In the genomic region with DNA sequence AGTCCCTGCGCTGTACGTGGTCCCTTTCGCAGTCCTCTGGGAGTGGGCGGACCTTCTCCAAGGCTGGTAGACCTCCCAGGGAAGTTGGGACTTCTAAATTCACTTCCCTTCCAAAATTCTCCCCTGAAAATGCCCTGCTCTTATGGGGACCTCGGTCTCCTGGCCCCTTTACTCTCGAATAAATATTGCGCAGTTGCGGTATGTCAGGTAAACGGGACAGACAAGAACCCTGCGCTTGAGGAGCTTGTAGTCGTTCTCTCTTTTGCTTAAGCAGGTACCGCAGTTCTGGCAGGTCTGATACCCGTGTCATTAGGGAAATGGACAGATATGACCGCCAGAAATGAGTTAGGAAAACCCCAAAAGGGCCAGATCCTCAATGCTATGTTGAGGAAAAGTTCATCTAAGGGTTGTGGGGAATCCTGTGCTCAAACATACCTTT, we compare ENCODE assay signal across 9 cellular contexts. TPM values are rescaled to one million over a fixed set of nuclear protein-coding genes. Genes with fewer than 3 reads are reported as not detected.
DNase-seq lines count a peak whose midpoint lies in the region; TF ChIP-seq lines count a peak whose summit lies in the region.
"Had no signal": no experiment of that assay in that cellular context is flagged by ENCODE, and none has a peak within 500 bp of the region (broad histone marks: within the 10 kb centered on the region; RNA-seq: fewer than 3 reads in every experiment).

No MANE protein-coding gene starts in this region.

- H3K9me3 ChIP-seq in WERI-Rb-1 (ENCODE audit: severe bottlenecking) (peaks cover 2% of the 10 kb centered on the region), iPS-15b (ENCODE audit: control insufficient read depth, insufficient read depth, low read length) (no peaks in the 10 kb centered on the region), suprapubic skin (no peaks in the 10 kb centered on the region), adrenal gland (replicated peaks in 1 of 3) (no peaks in the 10 kb centered on the region)

- peak overlapping the region; percentile 83 for H3K4me3 ChIP-seq in WERI-Rb-1 (ENCODE audit: low read depth, low read length)
- H3K4me3 ChIP-seq in iPS-15b (ENCODE audit: low read depth, low read length) = peak overlapping the region; percentile 97
- peak overlapping the region; percentile 62 for H3K4me3 ChIP-seq in suprapubic skin
- peak overlapping the region in 1 of 4 donors; percentile 69 for H3K4me3 ChIP-seq in adrenal gland

- H3K36me3 ChIP-seq in WERI-Rb-1 (peaks cover 36% of the 10 kb centered on the region), iPS-15b (ENCODE audit: control insufficient read depth, insufficient read depth, low read length) (peaks cover 18% of the 10 kb centered on the region), suprapubic skin (no peaks in the 10 kb centered on the region), adrenal gland (replicated peaks in 1 of 2) (no peaks in the 10 kb centered on the region)

- no peak for TF ChIP-seq CTCF in WERI-Rb-1 (IDR thresholded peaks at IDR 0.05; ENCODE audit: low read depth, low read length)
- TF ChIP-seq CTCF in suprapubic skin (IDR thresholded peaks at IDR 0.05) = no peak
- TF ChIP-seq CTCF in adrenal gland (IDR thresholded peaks at IDR 0.05) = no peak

- no peak for TF ChIP-seq EP300 in suprapubic skin (IDR thresholded peaks at IDR 0.05)

- DNase-seq in activated CD4-positive, alpha-beta T cell treated with anti-CD3 and anti-CD28 coated beads, Interleukin-2, amount 10 ng/mL, durations not matched to agents 24 days and 14 days = no peak
- no peak for DNase-seq in activated CD4-positive, alpha-beta T cell treated with anti-CD3 and anti-CD28 coated beads, Interleukin-2, amount 50 U/mL, for 48 hours
- DNase-seq in WERI-Rb-1 (no peak), suprapubic skin (ENCODE audit: low spot score in 2 of 2) (no peak), NCI-H1694 (lab: John Stamatoyannopoulos, UW) (no peak), NCI-H345 (lab: John Stamatoyannopoulos, UW) (no peak), adrenal gland (no peak)

- intact Hi-C loops in activated CD4-positive, alpha-beta T cell treated with anti-CD3 and anti-CD28 coated beads, Interleukin-2, amount 10 ng/mL, durations not matched to agents 24 days and 14 days (cut with micrococcal nuclease) = no loop called here
- intact Hi-C loops in adrenal gland (cut with DNase I) = loop anchor here in 1 of 2 donors (5.0 kb wide), 1 partner anchor 37 kb away; a partner anchor contains a TSS

- H3K27ac ChIP-seq in WERI-Rb-1 (peak overlapping the region; percentile 89), suprapubic skin (no peak overlapping the region), adrenal gland (peak overlapping the region in 1 of 5 donors; percentile 92)

- H3K27me3 Mint-ChIP-seq in activated CD4-positive, alpha-beta T cell treated with anti-CD3 and anti-CD28 coated beads, Interleukin-2, amount 10 ng/mL, durations not matched to agents 24 days and 14 days = no peaks in the 10 kb centered on the region

- peaks cover 27% of the 10 kb centered on the region for H3K36me3 Mint-ChIP-seq in activated CD4-positive, alpha-beta T cell treated with anti-CD3 and anti-CD28 coated beads, Interleukin-2, amount 10 ng/mL, durations not matched to agents 24 days and 14 days (ENCODE audit: low read depth)

- TF ChIP-seq POLR2A in suprapubic skin (IDR thresholded peaks at IDR 0.05) = no peak
- TF ChIP-seq POLR2A in adrenal gland (IDR thresholded peaks at IDR 0.05) = no peak

- peaks cover 41% of the 10 kb centered on the region for H3K4me1 Mint-ChIP-seq in activated CD4-positive, alpha-beta T cell treated with anti-CD3 and anti-CD28 coated beads, Interleukin-2, amount 10 ng/mL, durations not matched to agents 24 days and 14 days

- no peaks in the 10 kb centered on the region for H3K27me3 ChIP-seq in WERI-Rb-1 (ENCODE audit: insufficient read depth, low read depth, severe bottlenecking)
- H3K27me3 ChIP-seq in iPS-15b (ENCODE audit: control insufficient read depth, insufficient read depth, low read length) = no peaks in the 10 kb centered on the region
- no peaks in the 10 kb centered on the region for H3K27me3 ChIP-seq in suprapubic skin
- H3K27me3 ChIP-seq in adrenal gland = no peaks in the 10 kb centered on the region

- H3K4me1 ChIP-seq in iPS-15b (ENCODE audit: control insufficient read depth, insufficient read depth, low read length) = no peaks in the 10 kb centered on the region
- H3K4me1 ChIP-seq in suprapubic skin = peaks cover 8% of the 10 kb centered on the region
- H3K4me1 ChIP-seq in adrenal gland (replicated peaks in 1 of 2) = peaks cover 6 to 11% of the 10 kb centered on the region in 2 donors

- H3K27ac Mint-ChIP-seq in activated CD4-positive, alpha-beta T cell treated with anti-CD3 and anti-CD28 coated beads, Interleukin-2, amount 10 ng/mL, durations not matched to agents 24 days and 14 days = peak overlapping the region; percentile 97

- peak overlapping the region; percentile 96 for H3K4me3 Mint-ChIP-seq in activated CD4-positive, alpha-beta T cell treated with anti-CD3 and anti-CD28 coated beads, Interleukin-2, amount 10 ng/mL, durations not matched to agents 24 days and 14 days

- H3K9me3 Mint-ChIP-seq in activated CD4-positive, alpha-beta T cell treated with anti-CD3 and anti-CD28 coated beads, Interleukin-2, amount 10 ng/mL, durations not matched to agents 24 days and 14 days = no peaks in the 10 kb centered on the region

- WGBS in suprapubic skin = 8% methylated on average over 14 of the region's 14 CpGs
- WGBS in adrenal gland, 4 donors = 2 to 8% (median 3%) methylated on average over 14 of the region's 14 CpGs

- peak overlapping the region; percentile 97 for H3K9ac ChIP-seq in iPS-15b (ENCODE audit: low read depth, low read length)

RNA-seq across cellular contexts. Expression of a gene that starts 0.6 kb away (rescaled TPM):
- total RNA-seq in activated CD4-positive, alpha-beta T cell treated with anti-CD3 and anti-CD28 coated beads, Interleukin-2, amount 10 ng/mL, durations not matched to agents 24 days and 14 days = 78.1 and 82.7 TPM in 2 replicates
- total RNA-seq in suprapubic skin (1 to 10 TPM; 2.1 to 5.0 (median 3.9) TPM), adrenal gland (1 to 10 TPM in 6 of 8 donors, under 1 TPM in 2; 0.26 to 4.1 (median 1.6) TPM)
- polyA plus RNA-seq in adrenal gland = 1 to 10 TPM in 1 of 3 donors, under 1 TPM in 2; 0.48 to 1.3 (median 0.67) TPM

RNA-seq across cellular contexts. Expression of a gene that starts 9.2 kb away (rescaled TPM):
- not detected in 2 replicates for total RNA-seq in activated CD4-positive, alpha-beta T cell treated with anti-CD3 and anti-CD28 coated beads, Interleukin-2, amount 10 ng/mL, durations not matched to agents 24 days and 14 days
- total RNA-seq in suprapubic skin (not detected), adrenal gland (not detected)
- not detected for polyA plus RNA-seq in adrenal gland
- total RNA-seq: activated CD8-positive, alpha-beta memory T cell treated with anti-CD3 and anti-CD28 coated beads for 36 hours had no signal

RNA-seq across cellular contexts. Expression of a gene that starts 35.1 kb away (rescaled TPM):
- 2,376 and 2,377 TPM in 2 replicates for total RNA-seq in activated CD4-positive, alpha-beta T cell treated with anti-CD3 and anti-CD28 coated beads, Interleukin-2, amount 10 ng/mL, durations not matched to agents 24 days and 14 days
- total RNA-seq in suprapubic skin (1,000 to 10,000 TPM; 1,858 to 3,271 (median 2,807) TPM), adrenal gland (1,000 to 10,000 TPM; 1,508 to 2,877 (median 2,320) TPM)
- polyA plus RNA-seq in adrenal gland = 1,000 to 10,000 TPM; 1,753 to 3,127 (median 2,737) TPM

RNA-seq across cellular contexts. Expression of a gene that starts 47.8 kb away (rescaled TPM):
- total RNA-seq in activated CD4-positive, alpha-beta T cell treated with anti-CD3 and anti-CD28 coated beads, Interleukin-2, amount 10 ng/mL, durations not matched to agents 24 days and 14 days = 0.77 and 0.83 TPM in 2 replicates
- total RNA-seq in suprapubic skin = under 1 TPM in 3 of 4 donors, not detected in 1; 0.30 to 0.72 (median 0.30) TPM
- 1 to 10 TPM in 2 of 8 donors, under 1 TPM in 5, not detected in 1; 0.12 to 3.1 (median 0.68) TPM for total RNA-seq in adrenal gland
- polyA plus RNA-seq in adrenal gland = 1 to 10 TPM in 2 of 3 donors, under 1 TPM in 1; 0.09 to 6.2 (median 5.3) TPM

RNA-seq across cellular contexts. Expression of a gene that starts 60.0 kb away (rescaled TPM):
- 190 and 205 TPM in 2 replicates for total RNA-seq in activated CD4-positive, alpha-beta T cell treated with anti-CD3 and anti-CD28 coated beads, Interleukin-2, amount 10 ng/mL, durations not matched to agents 24 days and 14 days
- total RNA-seq in suprapubic skin = 100 to 1,000 TPM in 2 of 4 donors, 10 to 100 TPM in 2; 63.7 to 135 (median 91.1) TPM
- 10 to 100 TPM; 11.2 to 37.5 (median 17.1) TPM for total RNA-seq in adrenal gland
- 10 to 100 TPM in 2 of 3 donors, 1 to 10 TPM in 1; 4.9 to 51.8 (median 49.4) TPM for polyA plus RNA-seq in adrenal gland

Comparison
In these comparisons a context has a peak if more than half of its experiments do, and no peak if none do; other contexts are left out.
1. RNA of a gene that starts 0.6 kb away (total RNA-seq): 78.1 to 82.7 TPM in activated CD4-positive, alpha-beta T cell treated with anti-CD3 and anti-CD28 coated beads, Interleukin-2, amount 10 ng/mL, durations not matched to agents 24 days and 14 days; 2.1 to 5.0 TPM in suprapubic skin and 0.26 to 4.1 TPM in adrenal gland; every median in the first group is over 10 times any median in the second.